ENCODE assay signal across 1 cellular context in genomic region chr21:42027085-42027803, GRCh38.
TF ChIP-seq lines count a peak whose summit lies in the region.

No MANE protein-coding gene starts in this region.

TF ChIP-seq in IMR-90, 13 proteins besides CTCF, POLR2A, EP300 and RAD21:
- TF ChIP-seq USF2 (IDR thresholded peaks at IDR 0.05; ENCODE audit: low read depth, low read length) (no peak), FOS (IDR thresholded peaks at IDR 0.05; ENCODE audit: low read depth, low read length) (no peak), RFX5 (IDR thresholded peaks at IDR 0.05; ENCODE audit: low read depth, low read length) (no peak), CEBPB (IDR thresholded peaks at IDR 0.05; ENCODE audit: low read depth, low read length) (no peak), BHLHE40 (IDR thresholded peaks at IDR 0.05; ENCODE audit: low read depth, low read length) (no peak), ELK1 (IDR thresholded peaks at IDR 0.05; ENCODE audit: borderline replicate concordance, low read depth, low read length) (no peak), MXI1 (IDR thresholded peaks at IDR 0.05; ENCODE audit: borderline replicate concordance, low read depth, low read length) (no peak), CHD1 (IDR thresholded peaks at IDR 0.05; ENCODE audit: low read depth, low read length) (no peak), MAFK (IDR thresholded peaks at IDR 0.05; ENCODE audit: low read depth, low read length) (no peak), NFE2L2 (IDR thresholded peaks at IDR 0.05; ENCODE audit: low read depth, low read length) (no peak), SMC3 (IDR thresholded peaks at IDR 0.05; ENCODE audit: low read depth, low read length) (no peak), RCOR1 (IDR thresholded peaks at IDR 0.05; ENCODE audit: insufficient replicate concordance, low read length) (no peak), MAZ (IDR thresholded peaks at IDR 0.05; ENCODE audit: borderline replicate concordance, low read depth, low read length) (no peak)
